In the genomic region with DNA sequence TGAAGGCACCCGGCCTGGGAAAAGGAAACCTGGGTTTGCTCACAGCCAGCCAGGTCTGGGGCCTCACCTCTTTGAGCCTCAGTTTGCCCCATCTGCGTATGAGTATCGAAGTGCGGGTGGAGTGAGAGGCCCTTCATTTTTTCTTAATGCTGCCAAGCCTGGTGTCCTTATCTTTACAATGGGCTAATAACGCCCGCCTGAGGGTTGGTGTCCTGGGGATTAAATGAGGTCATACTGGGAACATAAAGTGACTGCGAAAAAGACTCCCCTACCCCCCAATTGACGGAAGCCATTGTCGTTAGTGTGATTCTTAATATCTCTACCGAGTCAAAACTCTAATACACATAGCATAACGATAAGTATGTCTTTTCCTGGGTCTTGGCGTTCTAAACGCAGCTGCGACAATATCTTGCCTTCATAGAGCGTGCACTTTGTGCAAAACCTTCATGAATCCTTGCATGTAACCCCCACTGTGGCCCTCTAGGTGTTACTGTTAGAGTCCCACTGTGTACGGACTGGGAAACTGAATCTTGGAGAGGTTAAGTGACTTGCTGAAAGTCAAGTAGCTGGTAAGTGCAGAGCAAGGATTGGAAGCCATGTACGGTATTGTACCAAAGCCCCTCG, we compare ENCODE assay signal across 9 cellular contexts. TPM values are rescaled to one million over a fixed set of nuclear protein-coding genes. Genes with fewer than 3 reads are reported as not detected.
DNase-seq lines count a peak whose midpoint lies in the region; ATAC-seq, FAIRE-seq and TF ChIP-seq lines count a peak whose summit lies in the region.
"Had no signal": no experiment of that assay in that cellular context is flagged by ENCODE, and none has a peak within 500 bp of the region (broad histone marks: within the 10 kb centered on the region; RNA-seq: fewer than 3 reads in every experiment).

No MANE protein-coding gene starts in this region.

- ATAC-seq in natural killer cell = no peak

- TF ChIP-seq CTCF in PC-9 (conservative IDR thresholded peaks at IDR 0.05) (no peak), epithelial cell of proximal tubule (conservative IDR thresholded peaks at IDR 0.05; ENCODE audit: low read depth, low read length) (no peak), natural killer cell (IDR thresholded peaks at IDR 0.05) (no peak)

- BruUV-seq in PC-9 (replicated peaks; lab: Mats Ljungman, UMichigan) = no TSS peak

- CTCF ChIA-PET in PC-9 (lab: Charles Lee) = interaction anchor here (0.6 to 0.7 kb wide), 2 partner anchors 18 to 275 kb away, joined by 3 read pairs; no protein-coding TSS in a partner anchor

- DNase-seq in PC-9 (no peak), epithelial cell of proximal tubule (ENCODE audit: low read depth) (no peak), natural killer cell (no peak), HTR-8/SVneo (ENCODE audit: insufficient read length, low spot score) (no peak), ecto neural progenitor cell (ENCODE audit: low spot score) (no peak), NCI-H2196 (lab: John Stamatoyannopoulos, UW; ENCODE audit: unreplicated experiment) (no peak), H54 (ENCODE audit: insufficient read length, low spot score) (no peak)
- DNase-seq: GDM1 had no signal

- H3K4me3 ChIP-seq in ACC112 (ENCODE audit: low read depth, low read length) = peak overlapping the region; percentile 77
- H3K4me3 ChIP-seq in PC-9 = peak overlapping the region; percentile 50; the same call in 1 of the 2 replicates
- H3K4me3 ChIP-seq in epithelial cell of proximal tubule (ENCODE audit: low read depth, low read length) = peak overlapping the region; percentile 59

- peaks cover 20% of the 10 kb centered on the region; the same call in 1 of the 2 replicates for H3F3A ChIP-seq in PC-9 (ENCODE audit: insufficient read depth, low read depth)

- no peaks in the 10 kb centered on the region for H3K36me3 Mint-ChIP-seq in natural killer cell

- H3K27ac ChIP-seq in ACC112 (ENCODE audit: low read depth, low read length) (no peak overlapping the region), PC-9 (no peak overlapping the region)

- peaks cover 1% of the 10 kb centered on the region; the same call in 1 of the 2 replicates for H3K36me3 ChIP-seq in ACC112 (ENCODE audit: insufficient read depth, low read length)
- peaks cover 6% of the 10 kb centered on the region; the same call in 1 of the 2 replicates for H3K36me3 ChIP-seq in PC-9 (ENCODE audit: low read depth)

- peaks cover 28% of the 10 kb centered on the region for H4K20me1 ChIP-seq in PC-9 (ENCODE audit: insufficient read depth)

- H3K9me3 ChIP-seq in PC-9 (ENCODE audit: insufficient read depth, low read depth) = peaks cover 11% of the 10 kb centered on the region; the same call in 1 of the 2 replicates

- POLR2A ChIA-PET in PC-9 (lab: Charles Lee; ENCODE audit: unreplicated experiment) = no interaction called here

- FAIRE-seq in HTR-8/SVneo (lab: Jason Lieb, UNC) (no peak), H54 (lab: Jason Lieb, UNC) (no peak)

- H3K4me3 Mint-ChIP-seq in natural killer cell = peak overlapping the region; percentile 83

- H3K4me1 ChIP-seq in ACC112 (ENCODE audit: control insufficient read depth, insufficient read depth, low read length, unreplicated experiment) (peaks cover 12% of the 10 kb centered on the region), PC-9 (replicated peaks; ENCODE audit: insufficient read depth) (peaks cover 24% of the 10 kb centered on the region)

- H3K79me2 ChIP-seq in ACC112 (ENCODE audit: control insufficient read depth, insufficient read depth, low read length, unreplicated experiment) (peaks cover 35% of the 10 kb centered on the region), PC-9 (ENCODE audit: low read depth) (peaks cover 33% of the 10 kb centered on the region)

- H3K27ac Mint-ChIP-seq in natural killer cell = no peak overlapping the region

- H2AFZ ChIP-seq in ACC112 (ENCODE audit: low read length, unreplicated experiment) (peak overlapping the region; percentile 57), PC-9 (peak overlapping the region; percentile 53; the same call in 1 of the 2 replicates)

- H3K4me1 Mint-ChIP-seq in natural killer cell = peaks cover 0 to 10% of the 10 kb centered on the region in 2 donors

- H3K9me2 ChIP-seq in PC-9 (ENCODE audit: insufficient read depth) = no peaks in the 10 kb centered on the region

- peaks cover 41 to 53% of the 10 kb centered on the region in 2 donors for H3K27me3 Mint-ChIP-seq in natural killer cell (ENCODE audit: low read depth in 2 of 2)

- intact Hi-C loops in PC-9 (cut with micrococcal nuclease; ENCODE audit: unreplicated experiment) = loop anchor here (2.0 to 10.0 kb wide), 6 partner anchors 38 to 581 kb away; no protein-coding TSS in a partner anchor
- intact Hi-C loops in natural killer cell (cut with micrococcal nuclease) = no loop called here

- no peaks in the 10 kb centered on the region for H3K9me3 Mint-ChIP-seq in natural killer cell

- no peak for TF ChIP-seq POLR2A in H54 (IDR thresholded peaks at IDR 0.05; ENCODE audit: low read depth, low read length)

- H3K27me3 ChIP-seq in ACC112 (ENCODE audit: insufficient read depth, low read length) (no peaks in the 10 kb centered on the region), PC-9 (ENCODE audit: insufficient read depth, low read depth) (no peaks in the 10 kb centered on the region)

- H3K4me2 ChIP-seq in PC-9 = peak overlapping the region; percentile 71

RNA-seq across cellular contexts. Expression of a gene that starts 11.4 kb away (rescaled TPM):
- total RNA-seq in PC-9 (2021) (47.9 and 55.8 TPM in 2 replicates), epithelial cell of proximal tubule (33.4 and 46.7 TPM in 2 replicates), natural killer cell (10 to 100 TPM in 1 of 3 donors, 1 to 10 TPM in 1, under 1 TPM in 1; 0.16 to 24.4 (median 1.4) TPM)
